8 cellular contexts compared by ENCODE assay signal in the genomic region with DNA sequence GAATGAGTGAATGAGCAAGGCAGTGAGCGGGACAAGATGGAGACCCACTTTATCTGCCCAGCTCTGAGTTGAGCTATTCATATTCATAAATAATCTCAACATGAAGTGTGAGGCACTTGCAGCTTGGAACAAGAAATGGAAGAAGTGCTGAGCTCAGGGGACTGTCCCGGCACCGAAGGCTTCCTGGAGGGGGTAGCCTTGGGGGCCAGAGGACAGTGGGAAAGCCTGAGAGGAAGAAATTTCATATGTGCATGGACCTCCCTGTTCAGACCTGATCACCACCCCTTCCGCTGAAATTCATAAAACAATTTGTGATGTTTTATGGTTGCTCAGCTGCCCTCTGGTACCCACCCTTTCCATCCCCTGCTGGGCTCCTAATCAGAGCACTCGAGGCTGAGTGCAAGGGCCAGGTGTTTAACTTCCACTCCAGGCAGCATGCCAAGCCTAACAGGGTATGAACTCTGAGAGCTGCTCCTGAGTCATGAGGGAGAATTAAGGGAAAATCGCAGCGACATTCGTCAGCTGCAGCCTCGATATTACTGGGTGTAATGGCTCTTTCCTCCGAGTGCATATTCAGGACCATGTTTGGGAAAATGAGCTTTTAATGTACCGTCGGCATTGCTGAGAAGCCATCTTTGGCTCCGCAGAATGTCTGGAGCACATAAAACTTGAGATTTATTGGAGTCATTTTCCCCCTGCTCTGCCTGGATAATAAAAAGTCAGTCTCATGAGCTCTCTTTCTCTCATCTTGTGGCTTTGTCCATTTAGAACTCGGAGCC.
DNase-seq lines count a peak whose midpoint lies in the region; ATAC-seq, FAIRE-seq and TF ChIP-seq lines count a peak whose summit lies in the region.

No MANE protein-coding gene starts in this region.

- no peak for TF ChIP-seq CTCF in BJ (IDR thresholded peaks at IDR 0.05; ENCODE audit: insufficient read depth, low read depth, low read length)
- no peak for TF ChIP-seq CTCF in astrocyte (IDR thresholded peaks at IDR 0.05; ENCODE audit: insufficient read depth, low read depth, low read length)

- H3K36me3 ChIP-seq in BJ (ENCODE audit: control insufficient read depth, insufficient read depth, low read length) (no peaks in the 10 kb centered on the region; the same call in 1 of the 2 replicates), astrocyte (ENCODE audit: insufficient read depth, low read length) (no peaks in the 10 kb centered on the region)

- H3K4me3 ChIP-seq in BJ (ENCODE audit: low read depth, low read length), result no peak overlapping the region
- no peak overlapping the region for H3K4me3 ChIP-seq in astrocyte (ENCODE audit: insufficient read depth, low read depth, low read length)

- peak overlapping the region; percentile 55 for H2AFZ ChIP-seq in astrocyte (ENCODE audit: low read depth, low read length)

- H3K27ac Mint-ChIP-seq in astrocyte (ENCODE audit: unreplicated experiment), result no peak overlapping the region

- peak overlapping the region; percentile 33 for H3K27ac ChIP-seq in astrocyte (ENCODE audit: low read depth, low read length)

- no peaks in the 10 kb centered on the region for H3K27me3 ChIP-seq in BJ (ENCODE audit: control insufficient read depth, insufficient read depth, low read length)
- peaks cover 13% of the 10 kb centered on the region for H3K27me3 ChIP-seq in astrocyte (ENCODE audit: insufficient read depth, low read length)

- POLR2A ChIA-PET in BJ (lab: Charles Lee), result no interaction called here

- no peak overlapping the region for H3K4me3 Mint-ChIP-seq in astrocyte (ENCODE audit: unreplicated experiment)

- peak overlapping the region; percentile 75 for H3K4me2 ChIP-seq in astrocyte (ENCODE audit: low read length)

- no peak for TF ChIP-seq POLR2A in erythroblast (IDR thresholded peaks at IDR 0.05; ENCODE audit: low read length)

- no peaks in the 10 kb centered on the region for H4K20me1 ChIP-seq in astrocyte (ENCODE audit: insufficient read depth, low read length)

- H3K9me3 Mint-ChIP-seq in astrocyte (ENCODE audit: unreplicated experiment), result no peaks in the 10 kb centered on the region

- no peaks in the 10 kb centered on the region for H3K36me3 Mint-ChIP-seq in astrocyte (ENCODE audit: low read depth, unreplicated experiment)

- no peaks in the 10 kb centered on the region for H3K79me2 ChIP-seq in astrocyte (ENCODE audit: insufficient read depth, low read length)

- H3K4me1 Mint-ChIP-seq in astrocyte (ENCODE audit: low read depth, unreplicated experiment), result peaks cover 3% of the 10 kb centered on the region

- H3K4me1 ChIP-seq in astrocyte (ENCODE audit: insufficient read depth, low read length), result peaks cover 21% of the 10 kb centered on the region

- peak; percentile 50 for FAIRE-seq in astrocyte (lab: Jason Lieb, UNC)

- DNase-seq in BJ (ENCODE audit: low read depth) (peak; percentile 61), NCI-H1436 treated with DMSO at 0.1 percent for 48 hours (lab: John Stamatoyannopoulos, UW) (peak; percentile 91), astrocyte (ENCODE audit: low read depth) (peak; percentile 88), medulla oblongata (ENCODE audit: extremely low spot score) (peak; percentile 23), globus pallidus (ENCODE audit: low spot score) (no peak), erythroblast (lab: John Stamatoyannopoulos, UW) (no peak)
- DNase-seq in activated CD8-positive, alpha-beta memory T cell treated with anti-CD3 and anti-CD28 coated beads for 24 hours, result no peak

- ATAC-seq in HG03095 (IDR thresholded peaks at IDR 0.05; ENCODE audit: unreplicated experiment), result no peak

- CTCF ChIA-PET in BJ (lab: Yijun Ruan, JAX), result interaction anchor here (0.6 to 2.1 kb wide), 3 partner anchors 22 to 268 kb away, joined by 3 to 8 read pairs (median 4); no protein-coding TSS in a partner anchor

- peak overlapping the region; percentile 22 for H3K9ac ChIP-seq in astrocyte (ENCODE audit: low read length)

- peaks cover 38% of the 10 kb centered on the region for H3K27me3 Mint-ChIP-seq in astrocyte (ENCODE audit: low read depth, unreplicated experiment)

- H3K9me3 ChIP-seq in astrocyte (ENCODE audit: insufficient read depth, low read depth, low read length), result no peaks in the 10 kb centered on the region

Comparison
In these comparisons a context has a peak if more than half of its experiments do, and no peak if none do; other contexts are left out.
1. DNase-seq: peak in BJ (single experiment), NCI-H1436 treated with DMSO at 0.1 percent for 48 hours (single experiment), astrocyte (single experiment) and medulla oblongata (single experiment); none in globus pallidus (single experiment), erythroblast (0 of 2) and activated CD8-positive, alpha-beta memory T cell treated with anti-CD3 and anti-CD28 coated beads for 24 hours (single experiment).